Comparison of ENCODE assay signal across 1 cellular context in the genomic region with DNA sequence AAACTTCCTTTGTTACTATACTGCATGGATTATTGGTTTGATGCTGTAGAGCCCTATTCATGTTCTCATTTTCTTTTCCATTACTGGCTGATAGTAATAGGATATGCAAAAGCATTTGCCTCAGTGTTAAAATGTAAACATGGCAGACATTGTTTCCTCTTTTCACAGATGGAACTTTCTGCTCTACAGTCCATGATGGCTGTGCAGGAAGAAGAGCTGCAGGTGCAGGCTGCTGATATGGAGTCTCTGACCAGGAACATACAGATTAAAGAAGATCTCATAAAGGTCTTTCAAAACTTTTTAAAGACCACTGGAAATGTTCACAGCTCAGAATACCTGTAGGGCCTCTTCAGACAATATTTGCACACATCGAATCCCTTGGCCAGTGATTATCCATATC.
TF ChIP-seq lines count a peak whose summit lies in the region.

No MANE protein-coding gene starts in this region.

TF ChIP-seq in K562, 482 proteins besides CTCF, POLR2A, EP300 and RAD21:
- TF ChIP-seq TCF3 (CRISPR knock-in tag; IDR thresholded peaks at IDR 0.05) = peak; percentile 51
